28 cellular contexts compared by ENCODE assay signal in genomic region chr2:84548303-84548702, GRCh38.
"Had no signal": no experiment of that assay in that cellular context is flagged by ENCODE, and none has a peak within 500 bp of the region (broad histone marks: within the 10 kb centered on the region; RNA-seq: fewer than 3 reads in every experiment).

No MANE protein-coding gene starts in this region.

- H3K4me1 ChIP-seq: neural progenitor cell, parathyroid adenoma, psoas muscle, spleen, suprapubic skin, testis, tibial artery, transverse colon, upper lobe of right lung, uterus had no signal

- H3K4me2 ChIP-seq: neural progenitor cell, smooth muscle cell had no signal

- H3K4me3 ChIP-seq: neural progenitor cell, ovary, psoas muscle, skin epidermis, smooth muscle cell, spleen, suprapubic skin, testis, tibial artery, transverse colon, upper lobe of right lung, uterus had no signal

- ATAC-seq: natural killer cell; psoas muscle; right cardiac atrium; sciatic nerve; stimulated activated memory B cell treated with anti-CD40 and anti-IgM and Interleukin-4, amounts not matched to agents 10 μg/mL and 1 μg/mL and 100 μg/mL, for 72 hours; stimulated activated naive CD8-positive, alpha-beta T cell treated with anti-CD3 and anti-CD28 coated beads, Interleukin-15, amount 100 ng/mL, for 72 hours; stimulated activated naive CD8-positive, alpha-beta T cell treated with anti-CD3 and anti-CD28 coated beads, Interleukin-15, Interleukin-2, amounts not matched to agents 100 U/mL and 50 U/mL, for 24 hours; upper lobe of right lung had no signal

- H3K27me3 ChIP-seq: neural progenitor cell, ovary, spleen, suprapubic skin, testis, tibial artery, transverse colon, upper lobe of right lung, uterus had no signal

- H3K36me3 ChIP-seq: neural progenitor cell, ovary, spleen, suprapubic skin, tibial artery, transverse colon, upper lobe of right lung, uterus had no signal

- H3K9ac ChIP-seq: neural progenitor cell, parathyroid adenoma had no signal

- DNase-seq: natural killer cell; occipital lobe; ovary; posterior cingulate gyrus; psoas muscle; right cardiac atrium; spleen; stimulated activated CD4-positive, alpha-beta T cell treated with anti-CD3 and anti-CD28 coated beads, Interleukin-12 subunit alpha, Interleukin-12 subunit beta, amount 100 ng/mL, for 4 hours; stimulated activated CD4-positive, alpha-beta T cell treated with anti-CD3 and anti-CD28 coated beads, Interleukin-1b, Interleukin-23, amount 100 ng/mL, for 48 hours; stimulated activated CD4-positive, alpha-beta T cell treated with anti-CD3 and anti-CD28 coated beads, Interleukin-4, amount 100 ng/mL, for 1 hour; stimulated activated CD4-positive, alpha-beta T cell treated with anti-CD3 and anti-CD28 coated beads, Interleukin-4, amount 100 ng/mL, for 4 hours; stimulated activated CD8-positive, alpha-beta memory T cell treated with anti-CD3 and anti-CD28 coated beads, Interleukin-4, amount 100 ng/mL, for 48 hours; stimulated activated naive CD4-positive, alpha-beta T cell; stimulated activated naive CD8-positive, alpha-beta T cell treated with anti-CD3 and anti-CD28 coated beads, Interleukin-15, amount 100 ng/mL, for 72 hours; stimulated activated naive CD8-positive, alpha-beta T cell treated with anti-CD3 and anti-CD28 coated beads, Interleukin-15, Interleukin-2, amounts not matched to agents 100 U/mL and 50 U/mL, for 24 hours; substantia nigra; testis; tibial artery; transverse colon; upper lobe of right lung; uterus had no signal

- H3K79me2 ChIP-seq: parathyroid adenoma had no signal

- H2AFZ ChIP-seq: neural progenitor cell, parathyroid adenoma had no signal

- H3K9me3 ChIP-seq: ovary, psoas muscle, spleen, suprapubic skin, testis, tibial artery, transverse colon, upper lobe of right lung, uterus had no signal

- H3K27ac ChIP-seq: neural progenitor cell, ovary, parathyroid adenoma, psoas muscle, skin epidermis, spleen, suprapubic skin, testis, tibial artery, transverse colon, upper lobe of right lung, uterus had no signal
